7 cellular contexts compared by ENCODE assay signal in genomic region chr16:57623251-57624043, GRCh38. TPM values are rescaled to one million over a fixed set of nuclear protein-coding genes. Genes with fewer than 3 reads are reported as not detected.
DNase-seq lines count a peak whose midpoint lies in the region; TF ChIP-seq lines count a peak whose summit lies in the region.

No MANE protein-coding gene starts in this region.

- TF ChIP-seq CTCF in suprapubic skin (IDR thresholded peaks at IDR 0.05) (no peak), HFFc6 (IDR thresholded peaks at IDR 0.05) (no peak)

- H3K27me3 ChIP-seq in HUES64 (ENCODE audit: insufficient read depth, low read length) (no peaks in the 10 kb centered on the region), suprapubic skin (no peaks in the 10 kb centered on the region)

- H3K36me3 Mint-ChIP-seq in HFFc6 (ENCODE audit: low read depth), result no peaks in the 10 kb centered on the region

- no peak overlapping the region for H3K4me3 Mint-ChIP-seq in HFFc6

- TF ChIP-seq POLR2A in suprapubic skin (IDR thresholded peaks at IDR 0.05), result no peak

- H3K9me3 Mint-ChIP-seq in HFFc6, result no peaks in the 10 kb centered on the region

- H3K4me1 ChIP-seq in HUES64 (ENCODE audit: insufficient read depth, low read length) (peaks cover 18% of the 10 kb centered on the region; the same call in 1 of the 2 replicates), suprapubic skin (peaks cover 77% of the 10 kb centered on the region)

- H3K9me3 ChIP-seq in HUES64 (ENCODE audit: insufficient read depth, low read depth, low read length) (no peaks in the 10 kb centered on the region), suprapubic skin (no peaks in the 10 kb centered on the region)

- H3K4me1 Mint-ChIP-seq in HFFc6 (ENCODE audit: low read depth), result peaks cover 36% of the 10 kb centered on the region

- 62% methylated on average over 17 of the region's 17 CpGs for WGBS in HUES64
- WGBS in suprapubic skin, result 56% methylated on average over 16 of the region's 17 CpGs

- peaks cover 12% of the 10 kb centered on the region for H3K27me3 Mint-ChIP-seq in HFFc6 (ENCODE audit: insufficient read depth)

- H3K27ac Mint-ChIP-seq in HFFc6, result no peak overlapping the region

- H3K36me3 ChIP-seq in HUES64 (ENCODE audit: insufficient read depth, low read length) (no peaks in the 10 kb centered on the region), suprapubic skin (no peaks in the 10 kb centered on the region)

- H3K4me3 ChIP-seq in HUES64 (ENCODE audit: low read length) (no peak overlapping the region), suprapubic skin (no peak overlapping the region)

- TF ChIP-seq EP300 in suprapubic skin (IDR thresholded peaks at IDR 0.05), result no peak

- DNase-seq in amniotic epithelial cell (ENCODE audit: low read depth) (peak; percentile 98), iPS-NIHi7 (ENCODE audit: extremely low spot score) (peak; percentile 61), suprapubic skin (ENCODE audit: low spot score in 2 of 2) (peak in 1 of 2 donors; percentile 71), HFFc6 (no peak), HuH-7.5 (ENCODE audit: low spot score) (no peak), D341Med (ENCODE audit: low spot score) (no peak)

- H3K9ac ChIP-seq in HUES64 (ENCODE audit: low read depth, low read length), result peak overlapping the region; percentile 0; the same call in 1 of the 2 replicates

- H3K27ac ChIP-seq in HUES64 (ENCODE audit: low read depth, low read length) (peak overlapping the region; percentile 31; the same call in 1 of the 2 replicates), suprapubic skin (peak overlapping the region; percentile 96)

RNA-seq across cellular contexts. Expression of gene ADGRG1, which starts 5.0 kb away (rescaled TPM):
- 4.7 TPM for polyA plus RNA-seq in HUES64 (2013, experiment 1 of 2)
- polyA plus RNA-seq in HUES64 (2013, experiment 2 of 2), result 11.0 TPM
- 100 to 1,000 TPM; 107 to 202 (median 139) TPM for total RNA-seq in suprapubic skin
- 1 to 10 TPM in 1 of 6 experiments, under 1 TPM in 5; 0.18 to 1.4 (median 0.50) TPM for total RNA-seq in HFFc6 (2021; fragmentation: NEBNext Ultra II Directional; extraction: Animal tissue kit (Norgen Biotek cat#: 25700))

RNA-seq across cellular contexts. Expression of gene ADGRG3, which starts 44.7 kb away (rescaled TPM):
- polyA plus RNA-seq in HUES64 (2013, experiment 1 of 2), result 0.15 TPM
- 0.44 TPM for polyA plus RNA-seq in HUES64 (2013, experiment 2 of 2)
- 1 to 10 TPM in 2 of 4 donors, under 1 TPM in 1, not detected in 1; 0.32 to 2.0 (median 2.0) TPM for total RNA-seq in suprapubic skin
- not detected for total RNA-seq in HFFc6 (2021; fragmentation: NEBNext Ultra II Directional; extraction: Animal tissue kit (Norgen Biotek cat#: 25700))

Comparison
In these comparisons a context has a peak if more than half of its experiments do, and no peak if none do; other contexts are left out.
1. DNase-seq: peak in amniotic epithelial cell (single experiment) and iPS-NIHi7 (single experiment); none in HFFc6 (single experiment), HuH-7.5 (single experiment) and D341Med (single experiment).
2. RNA of gene ADGRG1, which starts 5.0 kb away (total RNA-seq): 107 to 202 TPM in suprapubic skin; 0.18 to 1.4 TPM in HFFc6; every median in the first group is over 10 times any median in the second.